1 cellular context compared by ENCODE assay signal in the genomic region with DNA sequence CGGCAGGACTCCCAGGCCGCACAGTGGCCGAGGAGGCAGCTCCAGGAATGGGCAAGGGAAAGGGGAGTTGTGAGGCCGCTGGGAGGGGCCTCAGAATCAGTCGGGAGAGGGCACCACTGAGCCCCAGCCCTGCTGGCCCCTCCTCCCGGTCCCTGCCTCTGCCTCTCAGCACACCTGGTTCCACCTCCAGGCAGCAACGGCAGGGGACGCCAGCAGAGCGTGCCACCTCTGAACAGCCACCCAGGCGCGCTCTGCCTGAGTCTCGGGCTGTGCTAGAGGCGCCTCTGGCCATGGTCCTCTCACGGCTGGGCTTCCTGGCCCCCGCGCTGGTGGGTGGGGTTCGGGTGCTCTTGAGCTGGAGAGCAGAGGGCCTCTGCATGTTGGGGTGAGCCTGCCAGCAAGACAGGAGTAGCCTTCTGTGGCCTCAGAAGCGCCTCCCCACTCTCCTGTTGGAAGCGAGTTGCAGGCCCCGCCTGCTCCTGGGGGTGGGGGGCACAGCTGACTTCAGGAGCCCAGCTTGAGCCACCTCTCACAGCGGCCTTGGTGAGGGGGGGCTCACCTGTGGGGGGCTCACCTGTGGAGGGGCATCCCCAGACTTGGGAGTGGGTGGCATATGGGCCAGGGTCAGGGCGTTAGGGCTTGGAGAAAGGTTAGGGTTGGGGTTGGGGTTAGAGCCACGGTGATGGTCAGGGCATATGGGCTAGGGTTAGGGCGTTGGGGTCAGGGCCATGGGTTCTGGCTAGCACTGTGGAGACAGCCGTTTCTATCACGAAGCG.
TF ChIP-seq lines count a peak whose summit lies in the region.

No MANE protein-coding gene starts in this region.

TF ChIP-seq in HCT116, 20 proteins besides CTCF, POLR2A, EP300 and RAD21 (continued from another document):
- TF ChIP-seq, protein P1, sequence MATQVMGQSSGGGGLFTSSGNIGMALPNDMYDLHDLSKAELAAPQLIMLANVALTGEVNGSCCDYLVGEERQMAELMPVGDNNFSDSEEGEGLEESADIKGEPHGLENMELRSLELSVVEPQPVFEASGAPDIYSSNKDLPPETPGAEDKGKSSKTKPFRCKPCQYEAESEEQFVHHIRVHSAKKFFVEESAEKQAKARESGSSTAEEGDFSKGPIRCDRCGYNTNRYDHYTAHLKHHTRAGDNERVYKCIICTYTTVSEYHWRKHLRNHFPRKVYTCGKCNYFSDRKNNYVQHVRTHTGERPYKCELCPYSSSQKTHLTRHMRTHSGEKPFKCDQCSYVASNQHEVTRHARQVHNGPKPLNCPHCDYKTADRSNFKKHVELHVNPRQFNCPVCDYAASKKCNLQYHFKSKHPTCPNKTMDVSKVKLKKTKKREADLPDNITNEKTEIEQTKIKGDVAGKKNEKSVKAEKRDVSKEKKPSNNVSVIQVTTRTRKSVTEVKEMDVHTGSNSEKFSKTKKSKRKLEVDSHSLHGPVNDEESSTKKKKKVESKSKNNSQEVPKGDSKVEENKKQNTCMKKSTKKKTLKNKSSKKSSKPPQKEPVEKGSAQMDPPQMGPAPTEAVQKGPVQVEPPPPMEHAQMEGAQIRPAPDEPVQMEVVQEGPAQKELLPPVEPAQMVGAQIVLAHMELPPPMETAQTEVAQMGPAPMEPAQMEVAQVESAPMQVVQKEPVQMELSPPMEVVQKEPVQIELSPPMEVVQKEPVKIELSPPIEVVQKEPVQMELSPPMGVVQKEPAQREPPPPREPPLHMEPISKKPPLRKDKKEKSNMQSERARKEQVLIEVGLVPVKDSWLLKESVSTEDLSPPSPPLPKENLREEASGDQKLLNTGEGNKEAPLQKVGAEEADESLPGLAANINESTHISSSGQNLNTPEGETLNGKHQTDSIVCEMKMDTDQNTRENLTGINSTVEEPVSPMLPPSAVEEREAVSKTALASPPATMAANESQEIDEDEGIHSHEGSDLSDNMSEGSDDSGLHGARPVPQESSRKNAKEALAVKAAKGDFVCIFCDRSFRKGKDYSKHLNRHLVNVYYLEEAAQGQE (IDR thresholded peaks at IDR 0.05; ENCODE audit: low read depth) = no peak
- TF ChIP-seq SRF (IDR thresholded peaks at IDR 0.05; ENCODE audit: low read depth) = no peak
- no peak for TF ChIP-seq SIN3A (IDR thresholded peaks at IDR 0.05; ENCODE audit: low read depth)
- TF ChIP-seq SP1 (IDR thresholded peaks at IDR 0.05; ENCODE audit: low read depth) = no peak
- TF ChIP-seq ELF1 (IDR thresholded peaks at IDR 0.05; ENCODE audit: borderline replicate concordance, low read depth) = no peak
- TF ChIP-seq ZNF274 (IDR thresholded peaks at IDR 0.05; ENCODE audit: low read depth, low read length) = no peak
- TF ChIP-seq, protein P2, sequence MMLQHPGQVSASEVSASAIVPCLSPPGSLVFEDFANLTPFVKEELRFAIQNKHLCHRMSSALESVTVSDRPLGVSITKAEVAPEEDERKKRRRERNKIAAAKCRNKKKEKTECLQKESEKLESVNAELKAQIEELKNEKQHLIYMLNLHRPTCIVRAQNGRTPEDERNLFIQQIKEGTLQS (IDR thresholded peaks at IDR 0.05) = no peak
- no peak for TF ChIP-seq POLR2AphosphoS5 (IDR thresholded peaks at IDR 0.05; ENCODE audit: low read depth, low read length)
- no peak for TF ChIP-seq CEBPB (IDR thresholded peaks at IDR 0.05; ENCODE audit: low read depth)
- no peak for TF ChIP-seq FOSL1 (IDR thresholded peaks at IDR 0.05; ENCODE audit: low read depth)
- TF ChIP-seq EZH2 (IDR thresholded peaks at IDR 0.05) = no peak
- no peak for TF ChIP-seq EZH2phosphoT487 (IDR thresholded peaks at IDR 0.05; ENCODE audit: borderline replicate concordance)
- TF ChIP-seq EGR1 (IDR thresholded peaks at IDR 0.05; ENCODE audit: low read depth) = no peak
